29 cellular contexts compared by ENCODE assay signal in the genomic region with DNA sequence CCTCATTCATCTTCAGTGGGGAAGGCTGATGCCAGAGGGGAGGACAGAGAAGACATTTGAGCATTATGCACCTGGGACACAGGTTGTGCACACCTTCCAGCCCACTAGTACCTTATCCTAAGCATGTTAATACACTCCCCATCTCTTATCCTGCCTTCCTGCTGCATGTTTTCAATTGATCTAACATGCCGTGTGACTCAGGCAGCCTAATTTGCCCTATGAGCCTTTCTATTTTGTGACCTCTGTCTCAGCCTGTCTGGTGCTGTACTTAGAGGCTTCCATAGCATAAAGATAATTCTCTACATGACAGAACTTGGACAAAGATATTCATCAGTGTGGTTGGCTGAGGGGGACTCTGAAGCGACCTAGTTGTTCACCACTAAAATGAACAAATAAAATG. TPM values are rescaled to one million over a fixed set of nuclear protein-coding genes. Genes with fewer than 3 reads are reported as not detected.
"Had no signal": no experiment of that assay in that cellular context is flagged by ENCODE, and none has a peak within 500 bp of the region (broad histone marks: within the 10 kb centered on the region; RNA-seq: fewer than 3 reads in every experiment).

No MANE protein-coding gene starts in this region.

- H3K27me3 ChIP-seq: ascending aorta, esophagus muscularis mucosa, heart right ventricle, pancreas, tibial nerve, vagina had no signal

- H3K9me3 Mint-ChIP-seq: activated CD4-positive, alpha-beta T cell treated with anti-CD3 and anti-CD28 coated beads, Interleukin-2, amount 10 ng/mL, durations not matched to agents 24 days and 14 days; activated naive CD4-positive, alpha-beta T cell treated with anti-CD3 and anti-CD28 coated beads, Interleukin-2, amount 10 ng/mL, durations not matched to agents 7 days and 5 days; activated T-helper 1 cell treated with anti-CD3 and anti-CD28 coated beads, Interleukin-12 subunit alpha, Interleukin-12 subunit beta, Interleukin-2, Interleukin-4 antibody, amounts not matched to agents 30 ng/mL and 10 ng/mL and 1 ng/mL, durations not matched to agents 14 hours and 24 hours and 36 hours; effector memory CD8-positive, alpha-beta T cell had no signal

- H3K27ac Mint-ChIP-seq: activated CD4-positive, alpha-beta memory T cell treated with anti-CD3 and anti-CD28 coated beads for 36 hours; activated CD4-positive, alpha-beta T cell treated with anti-CD3 and anti-CD28 coated beads, Interleukin-2, amount 10 ng/mL, durations not matched to agents 24 days and 14 days; activated naive CD4-positive, alpha-beta T cell treated with anti-CD3 and anti-CD28 coated beads, Interleukin-2, amount 10 ng/mL, durations not matched to agents 7 days and 5 days; activated naive CD8-positive, alpha-beta T cell treated with anti-CD3 and anti-CD28 coated beads, Interleukin-2, amount 10 ng/mL, durations not matched to agents 7 days and 5 days; activated T-helper 1 cell treated with anti-CD3 and anti-CD28 coated beads, Interleukin-12 subunit alpha, Interleukin-12 subunit beta, Interleukin-2, Interleukin-4 antibody, amounts not matched to agents 30 ng/mL and 10 ng/mL and 1 ng/mL, durations not matched to agents 14 hours and 24 hours and 36 hours; effector memory CD8-positive, alpha-beta T cell had no signal

- DNase-seq: activated CD4-positive, alpha-beta memory T cell treated with anti-CD3 and anti-CD28 coated beads for 36 hours; activated CD4-positive, alpha-beta T cell treated with anti-CD3 and anti-CD28 coated beads, Interleukin-2, amount 10 ng/mL, durations not matched to agents 24 days and 14 days; activated CD4-positive, CD25-positive, alpha-beta regulatory T cell treated with anti-CD3 and anti-CD28 coated beads, Interleukin-2, amount 50 U/mL, for 72 hours; activated CD8-positive, alpha-beta memory T cell treated with anti-CD3 and anti-CD28 coated beads, Interleukin-2, amount 50 U/mL, for 4 hours; activated effector memory CD4-positive, alpha-beta T cell treated with anti-CD3 and anti-CD28 coated beads, Interleukin-2, amount 50 U/mL, for 16 hours; activated naive CD4-positive, alpha-beta T cell treated with anti-CD3 and anti-CD28 coated beads, Interleukin-2, amount 10 ng/mL, durations not matched to agents 7 days and 5 days; activated naive CD8-positive, alpha-beta T cell treated with anti-CD3 and anti-CD28 coated beads, Interleukin-2, amount 10 ng/mL, durations not matched to agents 7 days and 5 days; activated T-cell treated with anti-CD3 and anti-CD28 coated beads, Interleukin-2, amount 50 U/mL, for 1 hour; cortex of kidney; effector memory CD8-positive, alpha-beta T cell; foreskin melanocyte; heart right ventricle; left ventricle myocardium inferior; nucleus accumbens; pancreas; psoas muscle; stimulated activated CD4-positive, alpha-beta T cell treated with anti-CD3 and anti-CD28 coated beads, Interleukin-15, amount 100 ng/mL, for 24 hours; stimulated activated CD4-positive, alpha-beta T cell treated with anti-CD3 and anti-CD28 coated beads, Interleukin-2, amount 100 ng/mL, for 24 hours; stimulated activated naive CD4-positive, alpha-beta T cell; T-helper 2 cell had no signal

- H3K36me3 Mint-ChIP-seq: activated CD4-positive, alpha-beta memory T cell treated with anti-CD3 and anti-CD28 coated beads for 36 hours; activated naive CD4-positive, alpha-beta T cell treated with anti-CD3 and anti-CD28 coated beads, Interleukin-2, amount 10 ng/mL, durations not matched to agents 7 days and 5 days; activated naive CD8-positive, alpha-beta T cell treated with anti-CD3 and anti-CD28 coated beads, Interleukin-2, amount 10 ng/mL, durations not matched to agents 7 days and 5 days; brain had no signal

- ATAC-seq: effector memory CD8-positive, alpha-beta T cell; heart right ventricle; pancreas; psoas muscle had no signal

- H3K4me3 Mint-ChIP-seq: activated CD4-positive, alpha-beta memory T cell treated with anti-CD3 and anti-CD28 coated beads for 36 hours; activated CD4-positive, alpha-beta T cell treated with anti-CD3 and anti-CD28 coated beads, Interleukin-2, amount 10 ng/mL, durations not matched to agents 24 days and 14 days; activated naive CD4-positive, alpha-beta T cell treated with anti-CD3 and anti-CD28 coated beads, Interleukin-2, amount 10 ng/mL, durations not matched to agents 7 days and 5 days; activated naive CD8-positive, alpha-beta T cell treated with anti-CD3 and anti-CD28 coated beads, Interleukin-2, amount 10 ng/mL, durations not matched to agents 7 days and 5 days; activated T-helper 1 cell treated with anti-CD3 and anti-CD28 coated beads, Interleukin-12 subunit alpha, Interleukin-12 subunit beta, Interleukin-2, Interleukin-4 antibody, amounts not matched to agents 30 ng/mL and 10 ng/mL and 1 ng/mL, durations not matched to agents 14 hours and 24 hours and 36 hours; effector memory CD8-positive, alpha-beta T cell had no signal

- H3K4me1 Mint-ChIP-seq: activated CD4-positive, alpha-beta T cell treated with anti-CD3 and anti-CD28 coated beads, Interleukin-2, amount 10 ng/mL, durations not matched to agents 24 days and 14 days; activated naive CD4-positive, alpha-beta T cell treated with anti-CD3 and anti-CD28 coated beads, Interleukin-2, amount 10 ng/mL, durations not matched to agents 7 days and 5 days; activated naive CD8-positive, alpha-beta T cell treated with anti-CD3 and anti-CD28 coated beads, Interleukin-2, amount 10 ng/mL, durations not matched to agents 7 days and 5 days had no signal

- H3K4me1 ChIP-seq: ascending aorta, psoas muscle had no signal

- H3K9me3 ChIP-seq: ascending aorta, esophagus muscularis mucosa, left ventricle myocardium inferior, pancreas, psoas muscle, vagina had no signal

- H3K36me3 ChIP-seq: ascending aorta, esophagus muscularis mucosa, heart right ventricle, left ventricle myocardium inferior, pancreas, tibial nerve, vagina had no signal

- H3K27ac ChIP-seq: ascending aorta, esophagus muscularis mucosa, heart right ventricle, left ventricle myocardium inferior, pancreas, psoas muscle, tibial nerve, vagina had no signal

- FAIRE-seq: endothelial cell of umbilical vein, pancreas had no signal

- H3K4me3 ChIP-seq: ascending aorta, esophagus muscularis mucosa, heart right ventricle, left ventricle myocardium inferior, pancreas, psoas muscle, tibial nerve, vagina had no signal

RNA-seq across cellular contexts. Expression of a gene that starts 8.6 kb away (rescaled TPM):
- total RNA-seq: activated CD4-positive, alpha-beta memory T cell treated with anti-CD3 and anti-CD28 coated beads for 36 hours; activated CD4-positive, alpha-beta T cell treated with anti-CD3 and anti-CD28 coated beads, Interleukin-2, amount 10 ng/mL, durations not matched to agents 24 days and 14 days; activated CD8-positive, alpha-beta memory T cell treated with anti-CD3 and anti-CD28 coated beads for 36 hours; activated naive CD8-positive, alpha-beta T cell treated with anti-CD3 and anti-CD28 coated beads, Interleukin-2, amount 10 ng/mL, durations not matched to agents 7 days and 5 days; activated T-helper 1 cell treated with anti-CD3 and anti-CD28 coated beads, Interleukin-12 subunit alpha, Interleukin-12 subunit beta, Interleukin-2, Interleukin-4 antibody, amounts not matched to agents 30 ng/mL and 10 ng/mL and 1 ng/mL, durations not matched to agents 14 hours and 24 hours and 36 hours; temporal lobe had no signal

RNA-seq across cellular contexts. Expression of a gene that starts 56.4 kb away (rescaled TPM):
- total RNA-seq: ascending aorta had no signal
